ENCODE assay signal across 1 cellular context in the genomic region with DNA sequence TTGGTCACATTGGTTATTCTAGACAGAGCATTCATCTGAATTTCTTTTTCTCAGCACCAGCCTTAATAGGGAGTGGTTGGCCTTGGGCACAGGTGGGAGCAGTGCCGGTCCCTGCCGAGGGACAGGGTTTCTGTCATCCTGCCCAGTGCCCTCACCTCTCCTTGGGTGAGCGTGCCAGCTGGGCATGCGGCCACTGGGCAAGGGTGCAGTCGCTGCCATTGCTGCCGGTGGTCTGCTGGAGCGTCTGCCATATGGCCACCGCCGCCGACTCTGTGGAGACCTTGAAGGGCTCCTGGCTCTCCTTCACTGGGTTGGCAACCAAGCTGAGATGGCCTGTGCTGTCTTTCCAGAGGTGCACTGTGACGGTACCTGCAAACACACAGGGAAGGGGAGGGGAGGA.
TF ChIP-seq lines count a peak whose summit lies in the region.

No MANE protein-coding gene starts in this region.

TF ChIP-seq in HepG2, 621 proteins besides CTCF, POLR2A, EP300 and RAD21:
- TF ChIP-seq, protein P1, sequence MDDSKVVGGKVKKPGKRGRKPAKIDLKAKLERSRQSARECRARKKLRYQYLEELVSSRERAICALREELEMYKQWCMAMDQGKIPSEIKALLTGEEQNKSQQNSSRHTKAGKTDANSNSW (CRISPR knock-in tag; IDR thresholded peaks at IDR 0.05; ENCODE audit: borderline replicate concordance), result no peak
- TF ChIP-seq U2AF2 (IDR thresholded peaks at IDR 0.05; ENCODE audit: low read depth, low read length), result no peak
- no peak for TF ChIP-seq ZNF792 (CRISPR knock-in tag; IDR thresholded peaks at IDR 0.05)
- TF ChIP-seq, protein P2, sequence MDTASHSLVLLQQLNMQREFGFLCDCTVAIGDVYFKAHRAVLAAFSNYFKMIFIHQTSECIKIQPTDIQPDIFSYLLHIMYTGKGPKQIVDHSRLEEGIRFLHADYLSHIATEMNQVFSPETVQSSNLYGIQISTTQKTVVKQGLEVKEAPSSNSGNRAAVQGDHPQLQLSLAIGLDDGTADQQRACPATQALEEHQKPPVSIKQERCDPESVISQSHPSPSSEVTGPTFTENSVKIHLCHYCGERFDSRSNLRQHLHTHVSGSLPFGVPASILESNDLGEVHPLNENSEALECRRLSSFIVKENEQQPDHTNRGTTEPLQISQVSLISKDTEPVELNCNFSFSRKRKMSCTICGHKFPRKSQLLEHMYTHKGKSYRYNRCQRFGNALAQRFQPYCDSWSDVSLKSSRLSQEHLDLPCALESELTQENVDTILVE (CRISPR knock-in tag; IDR thresholded peaks at IDR 0.05), result no peak
- no peak for TF ChIP-seq CBFB (CRISPR knock-in tag; IDR thresholded peaks at IDR 0.05)
- TF ChIP-seq, protein P3, sequence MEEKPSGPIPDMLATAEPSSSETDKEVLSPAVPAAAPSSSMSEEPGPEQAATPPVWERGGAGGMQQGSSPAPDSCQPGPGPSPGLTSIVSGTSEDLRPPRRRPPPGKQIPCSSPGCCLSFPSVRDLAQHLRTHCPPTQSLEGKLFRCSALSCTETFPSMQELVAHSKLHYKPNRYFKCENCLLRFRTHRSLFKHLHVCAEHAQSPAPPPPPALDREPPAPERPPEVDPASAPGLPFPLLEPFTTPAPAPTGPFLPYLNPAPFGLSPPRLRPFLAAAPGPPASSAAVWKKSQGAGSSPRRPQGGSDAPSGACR (CRISPR knock-in tag; IDR thresholded peaks at IDR 0.05), result no peak
- TF ChIP-seq ZNF607 (CRISPR knock-in tag; IDR thresholded peaks at IDR 0.05; ENCODE audit: borderline replicate concordance), result no peak
- no peak for TF ChIP-seq MAZ (IDR thresholded peaks at IDR 0.05; ENCODE audit: borderline replicate concordance, low read depth, low read length)
- no peak for TF ChIP-seq MAZ (CRISPR knock-in tag; IDR thresholded peaks at IDR 0.05; ENCODE audit: low read depth)
